Comparison of ENCODE assay signal across 1 cellular context in the genomic region with DNA sequence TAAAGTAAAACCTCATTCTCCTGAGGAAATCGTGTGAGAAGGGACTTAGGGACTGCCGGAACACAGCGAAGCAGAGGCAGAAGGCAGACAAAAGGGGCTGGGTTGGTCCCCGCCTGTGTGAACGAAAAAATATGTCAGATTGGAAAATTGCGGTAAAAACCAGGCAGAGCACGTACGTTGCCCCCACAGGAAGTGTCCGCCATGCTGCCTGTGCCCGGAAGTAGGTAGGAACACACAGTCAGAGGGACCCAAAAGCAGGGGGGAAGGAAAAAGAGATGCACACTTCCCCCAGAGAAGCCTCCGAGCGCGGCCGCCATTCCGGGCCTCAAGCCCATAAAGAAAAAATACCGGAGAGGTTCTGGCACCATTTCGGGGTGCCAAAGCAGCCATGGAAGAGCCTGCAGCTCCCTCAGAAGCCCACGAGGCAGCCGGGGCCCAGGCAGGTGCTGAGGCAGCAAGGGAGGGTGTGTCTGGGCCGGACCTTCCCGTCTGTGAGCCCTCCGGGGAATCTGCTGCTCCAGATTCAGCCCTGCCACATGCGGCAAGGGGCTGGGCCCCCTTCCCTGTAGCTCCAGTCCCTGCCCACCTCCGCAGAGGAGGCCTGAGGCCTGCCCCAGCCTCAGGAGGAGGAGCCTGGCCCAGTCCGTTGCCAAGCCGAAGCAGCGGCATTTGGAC.
TF ChIP-seq lines count a peak whose summit lies in the region.

MKRN3 (plus strand) TSS at position 280 of the 675 bp plus-strand sequence; CDS start at position 389, 109 bp downstream.

TF ChIP-seq in K562, 482 proteins besides CTCF, POLR2A, EP300 and RAD21 (continued from another document and continues in another):
- TF ChIP-seq XRCC5 (IDR thresholded peaks at IDR 0.05; ENCODE audit: low read depth, low read length): peak; percentile 98
- TF ChIP-seq NR2C2 (CRISPR knock-in tag; IDR thresholded peaks at IDR 0.05): peak; percentile 54; the same call in 1 of the 2 replicates
- no peak; the same call in 1 of the 2 replicates for TF ChIP-seq NR2C2 (tag; IDR thresholded peaks at IDR 0.05)
- peak; percentile 21 to 66; a peak in 2 of 4 replicates for TF ChIP-seq MAZ (CRISPR knock-in tag; conservative IDR thresholded peaks at IDR 0.05 in 1 of 2, IDR thresholded peaks at IDR 0.05 in 1 of 2)
- TF ChIP-seq, protein P1, sequence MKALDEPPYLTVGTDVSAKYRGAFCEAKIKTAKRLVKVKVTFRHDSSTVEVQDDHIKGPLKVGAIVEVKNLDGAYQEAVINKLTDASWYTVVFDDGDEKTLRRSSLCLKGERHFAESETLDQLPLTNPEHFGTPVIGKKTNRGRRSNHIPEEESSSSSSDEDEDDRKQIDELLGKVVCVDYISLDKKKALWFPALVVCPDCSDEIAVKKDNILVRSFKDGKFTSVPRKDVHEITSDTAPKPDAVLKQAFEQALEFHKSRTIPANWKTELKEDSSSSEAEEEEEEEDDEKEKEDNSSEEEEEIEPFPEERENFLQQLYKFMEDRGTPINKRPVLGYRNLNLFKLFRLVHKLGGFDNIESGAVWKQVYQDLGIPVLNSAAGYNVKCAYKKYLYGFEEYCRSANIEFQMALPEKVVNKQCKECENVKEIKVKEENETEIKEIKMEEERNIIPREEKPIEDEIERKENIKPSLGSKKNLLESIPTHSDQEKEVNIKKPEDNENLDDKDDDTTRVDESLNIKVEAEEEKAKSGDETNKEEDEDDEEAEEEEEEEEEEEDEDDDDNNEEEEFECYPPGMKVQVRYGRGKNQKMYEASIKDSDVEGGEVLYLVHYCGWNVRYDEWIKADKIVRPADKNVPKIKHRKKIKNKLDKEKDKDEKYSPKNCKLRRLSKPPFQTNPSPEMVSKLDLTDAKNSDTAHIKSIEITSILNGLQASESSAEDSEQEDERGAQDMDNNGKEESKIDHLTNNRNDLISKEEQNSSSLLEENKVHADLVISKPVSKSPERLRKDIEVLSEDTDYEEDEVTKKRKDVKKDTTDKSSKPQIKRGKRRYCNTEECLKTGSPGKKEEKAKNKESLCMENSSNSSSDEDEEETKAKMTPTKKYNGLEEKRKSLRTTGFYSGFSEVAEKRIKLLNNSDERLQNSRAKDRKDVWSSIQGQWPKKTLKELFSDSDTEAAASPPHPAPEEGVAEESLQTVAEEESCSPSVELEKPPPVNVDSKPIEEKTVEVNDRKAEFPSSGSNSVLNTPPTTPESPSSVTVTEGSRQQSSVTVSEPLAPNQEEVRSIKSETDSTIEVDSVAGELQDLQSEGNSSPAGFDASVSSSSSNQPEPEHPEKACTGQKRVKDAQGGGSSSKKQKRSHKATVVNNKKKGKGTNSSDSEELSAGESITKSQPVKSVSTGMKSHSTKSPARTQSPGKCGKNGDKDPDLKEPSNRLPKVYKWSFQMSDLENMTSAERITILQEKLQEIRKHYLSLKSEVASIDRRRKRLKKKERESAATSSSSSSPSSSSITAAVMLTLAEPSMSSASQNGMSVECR (CRISPR knock-in tag; IDR thresholded peaks at IDR 0.05): peak; percentile 54; the same call in 1 of the 2 replicates
- TF ChIP-seq NRF1 (conservative IDR thresholded peaks at IDR 0.05 in 1 of 2, IDR thresholded peaks at IDR 0.05 in 1 of 2): no peak
- TF ChIP-seq, protein P2, sequence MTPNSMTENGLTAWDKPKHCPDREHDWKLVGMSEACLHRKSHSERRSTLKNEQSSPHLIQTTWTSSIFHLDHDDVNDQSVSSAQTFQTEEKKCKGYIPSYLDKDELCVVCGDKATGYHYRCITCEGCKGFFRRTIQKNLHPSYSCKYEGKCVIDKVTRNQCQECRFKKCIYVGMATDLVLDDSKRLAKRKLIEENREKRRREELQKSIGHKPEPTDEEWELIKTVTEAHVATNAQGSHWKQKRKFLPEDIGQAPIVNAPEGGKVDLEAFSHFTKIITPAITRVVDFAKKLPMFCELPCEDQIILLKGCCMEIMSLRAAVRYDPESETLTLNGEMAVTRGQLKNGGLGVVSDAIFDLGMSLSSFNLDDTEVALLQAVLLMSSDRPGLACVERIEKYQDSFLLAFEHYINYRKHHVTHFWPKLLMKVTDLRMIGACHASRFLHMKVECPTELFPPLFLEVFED (CRISPR knock-in tag; conservative IDR thresholded peaks at IDR 0.05): 0 out of 2 replicates have a peak, but pooled peaks have one; percentile 43
- TF ChIP-seq ZNF146 (CRISPR knock-in tag; IDR thresholded peaks at IDR 0.05; ENCODE audit: unreplicated experiment): no peak
- TF ChIP-seq ZNF316 (IDR thresholded peaks at IDR 0.05): no peak
- TF ChIP-seq DMBX1 (CRISPR knock-in tag; IDR thresholded peaks at IDR 0.05; ENCODE audit: borderline replicate concordance): peak; percentile 19; the same call in 1 of the 2 replicates
- peak; percentile 62; the same call in 1 of the 2 replicates for TF ChIP-seq ZNF384 (IDR thresholded peaks at IDR 0.05; ENCODE audit: low read depth, low read length)
- peak; percentile 30 for TF ChIP-seq MEIS2 (IDR thresholded peaks at IDR 0.05; ENCODE audit: partially characterized antibody)
- TF ChIP-seq ZNF436 (CRISPR knock-in tag; IDR thresholded peaks at IDR 0.05): peak; percentile 32; the same call in 1 of the 2 replicates
- TF ChIP-seq KDM5B (IDR thresholded peaks at IDR 0.05; ENCODE audit: insufficient replicate concordance, low read depth, low read length): peak; percentile 74
- TF ChIP-seq NR2C1 (IDR thresholded peaks at IDR 0.05): peak; percentile 55; the same call in 1 of the 2 replicates
- peak; percentile 78 for TF ChIP-seq NR2C1 (tag; IDR thresholded peaks at IDR 0.05)
- TF ChIP-seq ASH1L (IDR thresholded peaks at IDR 0.05; ENCODE audit: borderline replicate concordance, low read depth, partially characterized antibody): peak; percentile 63
- peak; percentile 82 for TF ChIP-seq ZKSCAN1 (IDR thresholded peaks at IDR 0.05; ENCODE audit: low read depth, low read length)
- TF ChIP-seq CBX1 (IDR thresholded peaks at IDR 0.05; ENCODE audit: low read depth): peak; percentile 87
- peak; percentile 88 for TF ChIP-seq ZC3H11A (IDR thresholded peaks at IDR 0.05; ENCODE audit: low read depth, low read length)
- TF ChIP-seq PURB (CRISPR knock-in tag; IDR thresholded peaks at IDR 0.05; ENCODE audit: low read depth): no peak
- TF ChIP-seq, protein P3, sequence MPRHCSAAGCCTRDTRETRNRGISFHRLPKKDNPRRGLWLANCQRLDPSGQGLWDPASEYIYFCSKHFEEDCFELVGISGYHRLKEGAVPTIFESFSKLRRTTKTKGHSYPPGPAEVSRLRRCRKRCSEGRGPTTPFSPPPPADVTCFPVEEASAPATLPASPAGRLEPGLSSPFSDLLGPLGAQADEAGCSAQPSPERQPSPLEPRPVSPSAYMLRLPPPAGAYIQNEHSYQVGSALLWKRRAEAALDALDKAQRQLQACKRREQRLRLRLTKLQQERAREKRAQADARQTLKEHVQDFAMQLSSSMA (CRISPR knock-in tag; IDR thresholded peaks at IDR 0.05): peak; percentile 64
- TF ChIP-seq, protein P4, sequence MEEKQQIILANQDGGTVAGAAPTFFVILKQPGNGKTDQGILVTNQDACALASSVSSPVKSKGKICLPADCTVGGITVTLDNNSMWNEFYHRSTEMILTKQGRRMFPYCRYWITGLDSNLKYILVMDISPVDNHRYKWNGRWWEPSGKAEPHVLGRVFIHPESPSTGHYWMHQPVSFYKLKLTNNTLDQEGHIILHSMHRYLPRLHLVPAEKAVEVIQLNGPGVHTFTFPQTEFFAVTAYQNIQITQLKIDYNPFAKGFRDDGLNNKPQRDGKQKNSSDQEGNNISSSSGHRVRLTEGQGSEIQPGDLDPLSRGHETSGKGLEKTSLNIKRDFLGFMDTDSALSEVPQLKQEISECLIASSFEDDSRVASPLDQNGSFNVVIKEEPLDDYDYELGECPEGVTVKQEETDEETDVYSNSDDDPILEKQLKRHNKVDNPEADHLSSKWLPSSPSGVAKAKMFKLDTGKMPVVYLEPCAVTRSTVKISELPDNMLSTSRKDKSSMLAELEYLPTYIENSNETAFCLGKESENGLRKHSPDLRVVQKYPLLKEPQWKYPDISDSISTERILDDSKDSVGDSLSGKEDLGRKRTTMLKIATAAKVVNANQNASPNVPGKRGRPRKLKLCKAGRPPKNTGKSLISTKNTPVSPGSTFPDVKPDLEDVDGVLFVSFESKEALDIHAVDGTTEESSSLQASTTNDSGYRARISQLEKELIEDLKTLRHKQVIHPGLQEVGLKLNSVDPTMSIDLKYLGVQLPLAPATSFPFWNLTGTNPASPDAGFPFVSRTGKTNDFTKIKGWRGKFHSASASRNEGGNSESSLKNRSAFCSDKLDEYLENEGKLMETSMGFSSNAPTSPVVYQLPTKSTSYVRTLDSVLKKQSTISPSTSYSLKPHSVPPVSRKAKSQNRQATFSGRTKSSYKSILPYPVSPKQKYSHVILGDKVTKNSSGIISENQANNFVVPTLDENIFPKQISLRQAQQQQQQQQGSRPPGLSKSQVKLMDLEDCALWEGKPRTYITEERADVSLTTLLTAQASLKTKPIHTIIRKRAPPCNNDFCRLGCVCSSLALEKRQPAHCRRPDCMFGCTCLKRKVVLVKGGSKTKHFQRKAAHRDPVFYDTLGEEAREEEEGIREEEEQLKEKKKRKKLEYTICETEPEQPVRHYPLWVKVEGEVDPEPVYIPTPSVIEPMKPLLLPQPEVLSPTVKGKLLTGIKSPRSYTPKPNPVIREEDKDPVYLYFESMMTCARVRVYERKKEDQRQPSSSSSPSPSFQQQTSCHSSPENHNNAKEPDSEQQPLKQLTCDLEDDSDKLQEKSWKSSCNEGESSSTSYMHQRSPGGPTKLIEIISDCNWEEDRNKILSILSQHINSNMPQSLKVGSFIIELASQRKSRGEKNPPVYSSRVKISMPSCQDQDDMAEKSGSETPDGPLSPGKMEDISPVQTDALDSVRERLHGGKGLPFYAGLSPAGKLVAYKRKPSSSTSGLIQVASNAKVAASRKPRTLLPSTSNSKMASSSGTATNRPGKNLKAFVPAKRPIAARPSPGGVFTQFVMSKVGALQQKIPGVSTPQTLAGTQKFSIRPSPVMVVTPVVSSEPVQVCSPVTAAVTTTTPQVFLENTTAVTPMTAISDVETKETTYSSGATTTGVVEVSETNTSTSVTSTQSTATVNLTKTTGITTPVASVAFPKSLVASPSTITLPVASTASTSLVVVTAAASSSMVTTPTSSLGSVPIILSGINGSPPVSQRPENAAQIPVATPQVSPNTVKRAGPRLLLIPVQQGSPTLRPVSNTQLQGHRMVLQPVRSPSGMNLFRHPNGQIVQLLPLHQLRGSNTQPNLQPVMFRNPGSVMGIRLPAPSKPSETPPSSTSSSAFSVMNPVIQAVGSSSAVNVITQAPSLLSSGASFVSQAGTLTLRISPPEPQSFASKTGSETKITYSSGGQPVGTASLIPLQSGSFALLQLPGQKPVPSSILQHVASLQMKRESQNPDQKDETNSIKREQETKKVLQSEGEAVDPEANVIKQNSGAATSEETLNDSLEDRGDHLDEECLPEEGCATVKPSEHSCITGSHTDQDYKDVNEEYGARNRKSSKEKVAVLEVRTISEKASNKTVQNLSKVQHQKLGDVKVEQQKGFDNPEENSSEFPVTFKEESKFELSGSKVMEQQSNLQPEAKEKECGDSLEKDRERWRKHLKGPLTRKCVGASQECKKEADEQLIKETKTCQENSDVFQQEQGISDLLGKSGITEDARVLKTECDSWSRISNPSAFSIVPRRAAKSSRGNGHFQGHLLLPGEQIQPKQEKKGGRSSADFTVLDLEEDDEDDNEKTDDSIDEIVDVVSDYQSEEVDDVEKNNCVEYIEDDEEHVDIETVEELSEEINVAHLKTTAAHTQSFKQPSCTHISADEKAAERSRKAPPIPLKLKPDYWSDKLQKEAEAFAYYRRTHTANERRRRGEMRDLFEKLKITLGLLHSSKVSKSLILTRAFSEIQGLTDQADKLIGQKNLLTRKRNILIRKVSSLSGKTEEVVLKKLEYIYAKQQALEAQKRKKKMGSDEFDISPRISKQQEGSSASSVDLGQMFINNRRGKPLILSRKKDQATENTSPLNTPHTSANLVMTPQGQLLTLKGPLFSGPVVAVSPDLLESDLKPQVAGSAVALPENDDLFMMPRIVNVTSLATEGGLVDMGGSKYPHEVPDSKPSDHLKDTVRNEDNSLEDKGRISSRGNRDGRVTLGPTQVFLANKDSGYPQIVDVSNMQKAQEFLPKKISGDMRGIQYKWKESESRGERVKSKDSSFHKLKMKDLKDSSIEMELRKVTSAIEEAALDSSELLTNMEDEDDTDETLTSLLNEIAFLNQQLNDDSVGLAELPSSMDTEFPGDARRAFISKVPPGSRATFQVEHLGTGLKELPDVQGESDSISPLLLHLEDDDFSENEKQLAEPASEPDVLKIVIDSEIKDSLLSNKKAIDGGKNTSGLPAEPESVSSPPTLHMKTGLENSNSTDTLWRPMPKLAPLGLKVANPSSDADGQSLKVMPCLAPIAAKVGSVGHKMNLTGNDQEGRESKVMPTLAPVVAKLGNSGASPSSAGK (IDR thresholded peaks at IDR 0.05): peak; percentile 74
- no peak for TF ChIP-seq MIER1 (IDR thresholded peaks at IDR 0.05; ENCODE audit: low read depth)
- TF ChIP-seq, protein P5, sequence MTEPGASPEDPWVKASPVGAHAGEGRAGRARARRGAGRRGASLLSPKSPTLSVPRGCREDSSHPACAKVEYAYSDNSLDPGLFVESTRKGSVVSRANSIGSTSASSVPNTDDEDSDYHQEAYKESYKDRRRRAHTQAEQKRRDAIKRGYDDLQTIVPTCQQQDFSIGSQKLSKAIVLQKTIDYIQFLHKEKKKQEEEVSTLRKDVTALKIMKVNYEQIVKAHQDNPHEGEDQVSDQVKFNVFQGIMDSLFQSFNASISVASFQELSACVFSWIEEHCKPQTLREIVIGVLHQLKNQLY (CRISPR knock-in tag; conservative IDR thresholded peaks at IDR 0.05): 0 out of 4 replicates have a peak, but pooled peaks of 1 of the 2 experiments have one; percentile 57
- peak; percentile 98 for TF ChIP-seq DIDO1 (tag; IDR thresholded peaks at IDR 0.05; ENCODE audit: low read depth)
- peak in 1 of 2 experiments; percentile 66; a peak in 1 of 4 replicates for TF ChIP-seq ZMIZ1 (IDR thresholded peaks at IDR 0.05; ENCODE audit: low read depth in 2 of 2, low read length in 2 of 2)
- peak; percentile 82 for TF ChIP-seq CREM (IDR thresholded peaks at IDR 0.05; ENCODE audit: low read depth)
- peak; percentile 98 for TF ChIP-seq ZEB2 (IDR thresholded peaks at IDR 0.05)
- TF ChIP-seq JUND (IDR thresholded peaks at IDR 0.05; ENCODE audit: borderline replicate concordance, low read depth, low read length): peak; percentile 78
- peak; percentile 60; the same call in 1 of the 3 replicates for TF ChIP-seq JUND (tag; IDR thresholded peaks at IDR 0.05; ENCODE audit: borderline replicate concordance, low read depth, low read length)
- peak; percentile 83 for TF ChIP-seq PML (IDR thresholded peaks at IDR 0.05; ENCODE audit: low read length)
